In genomic region chr19:506404-507285, GRCh38 we compare ENCODE assay signal across 8 cellular contexts. TPM values are rescaled to one million over a fixed set of nuclear protein-coding genes. Genes with fewer than 3 reads are reported as not detected.
A peak's percentile ranks its signal among the peaks of the same experiment; 100 is the strongest.
DNase-seq lines count a peak whose midpoint lies in the region; ATAC-seq and TF ChIP-seq lines count a peak whose summit lies in the region.

No MANE protein-coding gene starts in this region.

- H3K4me3 Mint-ChIP-seq in progenitor cell of endocrine pancreas (ENCODE audit: low read depth) = peak overlapping the region; percentile 85

- H3K27me3 ChIP-seq in left ventricle myocardium inferior (ENCODE audit: low read depth) = no peaks in the 10 kb centered on the region

- peak overlapping the region; percentile 100 for H3K27ac Mint-ChIP-seq in progenitor cell of endocrine pancreas

- peak; percentile 99 for TF ChIP-seq CTCF in left ventricle myocardium inferior (IDR thresholded peaks at IDR 0.05; ENCODE audit: borderline replicate concordance)
- peak; percentile 97 for TF ChIP-seq CTCF in progenitor cell of endocrine pancreas (IDR thresholded peaks at IDR 0.05; ENCODE audit: unreplicated experiment)

- H3K4me1 Mint-ChIP-seq in progenitor cell of endocrine pancreas (ENCODE audit: low read depth) = peaks cover 8% of the 10 kb centered on the region

- no peaks in the 10 kb centered on the region for H3K9me3 ChIP-seq in left ventricle myocardium inferior (replicated peaks)

- H3K36me3 ChIP-seq in left ventricle myocardium inferior = peaks cover 5% of the 10 kb centered on the region

- intact Hi-C loops in left ventricle myocardium inferior (cut with micrococcal nuclease) = no loop called here

- H3K4me1 ChIP-seq in left ventricle myocardium inferior = peaks cover 40% of the 10 kb centered on the region

- H3K27ac ChIP-seq in left ventricle myocardium inferior (replicated peaks) = peak overlapping the region; percentile 94

- H3K27me3 Mint-ChIP-seq in progenitor cell of endocrine pancreas = peaks cover 15% of the 10 kb centered on the region

- DNase-seq in NCI-H146 (lab: John Stamatoyannopoulos, UW) = peak; percentile 98
- DNase-seq in T-helper 1 cell = peak; percentile 87 to 98 (median 93)
- DNase-seq in amniotic stem cell (lab: John Stamatoyannopoulos, UW) = peak; percentile 100
- DNase-seq in left ventricle myocardium inferior = peak; percentile 96
- peak; percentile 86 for DNase-seq in progenitor cell of endocrine pancreas (ENCODE audit: low spot score, unreplicated experiment)
- DNase-seq in ureter (ENCODE audit: low spot score) = peak; percentile 93

- peaks cover 3% of the 10 kb centered on the region for H3K36me3 Mint-ChIP-seq in progenitor cell of endocrine pancreas (ENCODE audit: insufficient read depth)

- peak; percentile 48 for TF ChIP-seq POLR2A in GM15510 (IDR thresholded peaks at IDR 0.05; ENCODE audit: borderline replicate concordance, extremely low read depth, insufficient read length)

- peak overlapping the region; percentile 85 for H3K4me3 ChIP-seq in left ventricle myocardium inferior

- H3K9me3 Mint-ChIP-seq in progenitor cell of endocrine pancreas (ENCODE audit: low read depth) = no peaks in the 10 kb centered on the region

- ATAC-seq in HG02884 (IDR thresholded peaks at IDR 0.05; ENCODE audit: unreplicated experiment) = peak; percentile 64

RNA-seq across cellular contexts. Expression of gene TPGS1, which starts 0.7 kb away (rescaled TPM):
- total RNA-seq in left ventricle myocardium inferior = 11.2 TPM
- 16.4 and 18.0 TPM in 2 replicates for total RNA-seq in progenitor cell of endocrine pancreas
- total RNA-seq in ureter = 11.2 TPM

RNA-seq across cellular contexts. Expression of gene MADCAM1, which starts 10.4 kb away (rescaled TPM):
- total RNA-seq in left ventricle myocardium inferior (0.22 TPM), progenitor cell of endocrine pancreas (0.77 and 1.0 TPM in 2 replicates), ureter (0.49 TPM)

RNA-seq across cellular contexts. Expression of gene CDC34, which starts 24.9 kb away (rescaled TPM):
- 96.5 TPM for total RNA-seq in left ventricle myocardium inferior
- 96.9 and 100 TPM in 2 replicates for total RNA-seq in progenitor cell of endocrine pancreas
- total RNA-seq in ureter = 30.8 TPM

RNA-seq across cellular contexts. Expression of gene GZMM, which starts 37.2 kb away (rescaled TPM):
- total RNA-seq in left ventricle myocardium inferior (not detected), progenitor cell of endocrine pancreas (0.31 TPM in 1 of 2 replicates, not detected in the other), ureter (0.83 TPM)

RNA-seq across cellular contexts. Expression of gene SHC2, which starts 45.8 kb away (rescaled TPM):
- 11.3 TPM for total RNA-seq in left ventricle myocardium inferior
- 159 TPM in 2 replicates for total RNA-seq in progenitor cell of endocrine pancreas
- total RNA-seq in ureter = 27.6 TPM

Comparison
In these comparisons a context has a peak if more than half of its experiments do, and no peak if none do; other contexts are left out.
1. Peak in every context shown above with its lines: DNase-seq, ATAC-seq, H3K4me3 ChIP-seq and H3K27ac ChIP-seq.